ENCODE assay signal across 12 cellular contexts in the genomic region with DNA sequence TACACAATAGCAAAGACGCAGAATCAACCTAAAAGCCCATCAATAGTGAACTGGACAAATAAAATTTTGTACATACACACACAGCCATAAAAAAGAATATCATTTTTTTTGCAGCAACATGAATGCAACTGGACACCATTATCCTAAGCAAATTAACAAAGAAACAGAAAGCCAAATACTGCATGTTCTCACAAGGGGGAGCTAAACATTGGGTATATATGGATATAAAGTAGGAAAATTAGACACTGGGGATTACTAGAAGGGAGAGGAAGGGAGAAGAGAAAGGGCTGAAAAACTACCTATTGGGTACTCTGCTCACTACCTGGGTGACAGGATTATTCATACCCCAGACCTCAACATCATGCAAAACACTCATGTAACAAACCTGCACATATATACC. TPM values are rescaled to one million over a fixed set of nuclear protein-coding genes. Genes with fewer than 3 reads are reported as not detected.
DNase-seq lines count a peak whose midpoint lies in the region; FAIRE-seq and TF ChIP-seq lines count a peak whose summit lies in the region.
"Had no signal": no experiment of that assay in that cellular context is flagged by ENCODE, and none has a peak within 500 bp of the region (broad histone marks: within the 10 kb centered on the region; RNA-seq: fewer than 3 reads in every experiment).

No MANE protein-coding gene starts in this region.

- H3K9me3 ChIP-seq in small intestine (ENCODE audit: control insufficient read depth, low read depth), result no peaks in the 10 kb centered on the region

- no peaks in the 10 kb centered on the region for H3K27me3 ChIP-seq in small intestine (ENCODE audit: control insufficient read depth in 2 of 2, insufficient read depth in 2 of 2, low read length in 2 of 2)

- H3K4me3 ChIP-seq in fibroblast of villous mesenchyme (ENCODE audit: low read depth, low read length) (no peak overlapping the region), small intestine (ENCODE audit: low read depth in 1 of 2, low read length in 2 of 2) (no peak overlapping the region)

- TF ChIP-seq CTCF in D721Med (IDR thresholded peaks at IDR 0.05; ENCODE audit: insufficient read depth, missing control alignments) (peak; percentile 30), fibroblast of villous mesenchyme (IDR thresholded peaks at IDR 0.05; ENCODE audit: insufficient read depth, low read depth, low read length) (peak; percentile 45)

- no peak overlapping the region for H3K27ac ChIP-seq in small intestine (ENCODE audit: low read depth in 1 of 2, low read length in 1 of 2)

- no peaks in the 10 kb centered on the region for H3K36me3 ChIP-seq in small intestine (ENCODE audit: control insufficient read depth in 2 of 2, insufficient read depth in 2 of 2, low read length in 2 of 2)

- FAIRE-seq in D721Med (lab: Jason Lieb, UNC) (no peak), RCC 7860 (lab: Jason Lieb, UNC) (no peak), small intestine (lab: Jason Lieb, UNC) (no peak)

- WGBS in small intestine, 3 donors, result 84 to 96% (median 92%) methylated on average over 1 of the region's 1 CpG

- H3K4me1 ChIP-seq in small intestine (ENCODE audit: control insufficient read depth in 2 of 2, insufficient read depth in 1 of 2, low read depth in 1 of 2, low read length in 1 of 2), result no peaks in the 10 kb centered on the region

- DNase-seq in D721Med (ENCODE audit: insufficient read length, low spot score), result no peak
- DNase-seq in HT-29 (ENCODE audit: low spot score), result peak; percentile 22
- DNase-seq in SK-MEL-5 (ENCODE audit: low read depth, low spot score), result peak; percentile 44
- peak; percentile 13 for DNase-seq in fibroblast of villous mesenchyme (ENCODE audit: low read depth)
- DNase-seq in COLO668 (lab: John Stamatoyannopoulos, UW; ENCODE audit: unreplicated experiment), result no peak
- DNase-seq in RCC 7860 (ENCODE audit: low spot score), result no peak
- DNase-seq in small intestine, result no peak
- DNase-seq: activated naive CD8-positive, alpha-beta T cell treated with anti-CD3 and anti-CD28 coated beads, Interleukin-2, amount 50 U/mL, for 24 hours; Calu3; effector CD8-positive, alpha-beta T cell; stimulated activated naive B cell treated with anti-CD40 and anti-IgM and Interleukin-4, amounts not matched to agents 10 μg/mL and 1 μg/mL and 100 μg/mL, for 72 hours had no signal

- in situ Hi-C loops in SK-MEL-5 (cut with HindIII; ENCODE audit: low pct_unique_long_range_greater_than_20kb, low sequenced_read_pairs), result no loop called here

RNA-seq across cellular contexts. Expression of a gene that starts 28.2 kb away (rescaled TPM):
- total RNA-seq in HT-29 (2014; rRNA removed; shearing (Covaris generic)), result not detected in 2 replicates
- total RNA-seq in SK-MEL-5 (2014; rRNA removed; shearing (Covaris generic)), result not detected in 2 replicates
- polyA plus RNA-seq in SK-MEL-5 (2015; cell fraction: cytosol; rRNA removed), result not detected in 2 replicates
- 0.07 TPM in 1 of 2 replicates, not detected in the other for polyA plus RNA-seq in SK-MEL-5 (2015; cell fraction: nucleus; rRNA removed)
- not detected in 2 replicates for total RNA-seq in fibroblast of villous mesenchyme
- polyA plus RNA-seq in small intestine, result under 1 TPM in 1 of 3 donors, not detected in 2; 0.03 TPM
- total RNA-seq: Calu3, osteocyte had no signal

Comparison
In these comparisons a context has a peak if more than half of its experiments do, and no peak if none do; other contexts are left out.
1. DNase-seq: peak in HT-29 (single experiment), SK-MEL-5 (single experiment) and fibroblast of villous mesenchyme (single experiment); none in D721Med (single experiment), COLO668 (single experiment), RCC 7860 (single experiment) and small intestine (single experiment).